1 cellular context compared by ENCODE assay signal in the genomic region with DNA sequence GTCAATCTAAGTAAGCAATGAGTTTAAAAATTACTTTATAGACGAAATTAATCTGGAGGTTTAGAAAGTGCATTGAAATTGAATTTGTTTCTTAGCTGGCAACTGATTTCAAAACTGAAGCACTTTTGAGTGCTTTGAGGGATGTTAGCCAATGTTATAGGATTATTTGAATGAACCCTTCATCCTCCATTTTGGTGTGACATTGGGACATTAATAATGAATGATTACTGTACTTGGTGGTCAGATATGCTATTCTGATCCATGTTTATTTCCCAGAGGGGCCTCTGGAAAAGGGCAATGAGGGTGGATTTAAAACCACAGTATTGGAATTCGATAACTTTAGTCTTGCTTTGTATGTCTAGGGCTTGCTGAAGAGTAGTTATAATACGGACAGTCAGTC.
TF ChIP-seq lines count a peak whose summit lies in the region.

No MANE protein-coding gene starts in this region.

TF ChIP-seq in IMR-90, 13 proteins besides CTCF, POLR2A, EP300 and RAD21:
- TF ChIP-seq RFX5 (IDR thresholded peaks at IDR 0.05; ENCODE audit: low read depth, low read length) = no peak
- TF ChIP-seq, protein P1, sequence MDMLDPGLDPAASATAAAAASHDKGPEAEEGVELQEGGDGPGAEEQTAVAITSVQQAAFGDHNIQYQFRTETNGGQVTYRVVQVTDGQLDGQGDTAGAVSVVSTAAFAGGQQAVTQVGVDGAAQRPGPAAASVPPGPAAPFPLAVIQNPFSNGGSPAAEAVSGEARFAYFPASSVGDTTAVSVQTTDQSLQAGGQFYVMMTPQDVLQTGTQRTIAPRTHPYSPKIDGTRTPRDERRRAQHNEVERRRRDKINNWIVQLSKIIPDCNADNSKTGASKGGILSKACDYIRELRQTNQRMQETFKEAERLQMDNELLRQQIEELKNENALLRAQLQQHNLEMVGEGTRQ (IDR thresholded peaks at IDR 0.05; ENCODE audit: low read depth, low read length) = no peak
